ENCODE assay signal across 27 cellular contexts in genomic region chr5:134072471-134073220, GRCh38. TPM values are rescaled to one million over a fixed set of nuclear protein-coding genes. Genes with fewer than 3 reads are reported as not detected.
DNase-seq lines count a peak whose midpoint lies in the region; ATAC-seq lines count a peak whose summit lies in the region.
"Had no signal": no experiment of that assay in that cellular context is flagged by ENCODE, and none has a peak within 500 bp of the region (broad histone marks: within the 10 kb centered on the region; RNA-seq: fewer than 3 reads in every experiment).

No MANE protein-coding gene starts in this region.

- intact Hi-C loops in activated naive CD4-positive, alpha-beta T cell treated with anti-CD3 and anti-CD28 coated beads for 36 hours (cut with micrococcal nuclease) = no loop called here

- 88% methylated on average over 8 of the region's 8 CpGs for WGBS in GM23248 (ENCODE audit: low coverage in 1 of 2, low lambda C conversion rate in 2 of 2, missing lambda C conversion rate in 2 of 2), 2 experiments

- peaks cover 3% of the 10 kb centered on the region; the same call in 1 of the 2 replicates for H3F3A ChIP-seq in GM23248 (ENCODE audit: insufficient read depth)

- no peaks in the 10 kb centered on the region for H3K9me3 Mint-ChIP-seq in activated naive CD4-positive, alpha-beta T cell treated with anti-CD3 and anti-CD28 coated beads for 36 hours
- no peaks in the 10 kb centered on the region for H3K9me3 Mint-ChIP-seq in activated T-helper 17 cell treated with anti-CD3 and anti-CD28 coated beads, Interleukin-2, amount 50 U/mL, for 72 hours
- H3K9me3 Mint-ChIP-seq in naive thymus-derived CD8-positive, alpha-beta T cell = no peaks in the 10 kb centered on the region
- H3K9me3 Mint-ChIP-seq: activated T-helper 1 cell treated with anti-CD3 and anti-CD28 coated beads, Interleukin-12 subunit alpha, Interleukin-12 subunit beta, Interleukin-2, Interleukin-4 antibody, amounts not matched to agents 30 ng/mL and 10 ng/mL and 1 ng/mL, durations not matched to agents 14 hours and 24 hours and 36 hours; central memory CD8-positive, alpha-beta T cell; dendritic cell treated with granulocyte-macrophage colony-stimulating factor and Interleukin-4, amounts not matched to agents 40 ng/mL and 50 ng/mL, for 4 days; endodermal cell had no signal

- H3K4me1 ChIP-seq in GM23248 (ENCODE audit: insufficient read depth) = peaks cover 14% of the 10 kb centered on the region; the same call in 1 of the 2 replicates
- H3K4me1 ChIP-seq: HAP-1, prostate gland had no signal

- no peak for ATAC-seq in activated T-helper 17 cell treated with anti-CD3 and anti-CD28 coated beads, Interleukin-2, amount 50 U/mL, for 72 hours (replicated peaks)
- ATAC-seq in naive thymus-derived CD8-positive, alpha-beta T cell = no peak
- ATAC-seq in GM19328 (IDR thresholded peaks at IDR 0.05; ENCODE audit: unreplicated experiment) (no peak), HG03097 (IDR thresholded peaks at IDR 0.05; ENCODE audit: low FRiP score, unreplicated experiment) (no peak)
- ATAC-seq: activated CD8-positive, alpha-beta memory T cell treated with anti-CD3 and anti-CD28 coated beads, Interleukin-2, amount 10 ng/mL, durations not matched to agents 7 days and 5 days; left lung; sciatic nerve had no signal

- CTCF ChIA-PET in activated naive CD4-positive, alpha-beta T cell treated with anti-CD3 and anti-CD28 coated beads for 36 hours (lab: Charles Lee) = interaction anchor here (0.8 to 4.1 kb wide), 12 partner anchors 10 to 134 kb away, joined by 3 to 37 read pairs (median 4); no protein-coding TSS in a partner anchor

- no peak for DNase-seq in activated naive CD4-positive, alpha-beta T cell treated with anti-CD3 and anti-CD28 coated beads for 36 hours
- DNase-seq in activated naive CD4-positive, alpha-beta T cell treated with Interleukin-2 at 50 U/mL for 16 hours = no peak
- peak; percentile 40 for DNase-seq in GM23248
- no peak for DNase-seq in naive thymus-derived CD8-positive, alpha-beta T cell
- DNase-seq: activated CD4-positive, CD25-positive, alpha-beta regulatory T cell treated with anti-CD3 and anti-CD28 coated beads, Interleukin-2, amount 50 U/mL, for 72 hours; activated CD8-positive, alpha-beta memory T cell treated with anti-CD3 and anti-CD28 coated beads, Interleukin-2, amount 10 ng/mL, durations not matched to agents 7 days and 5 days; Caco-2; left lung; NCI-H1092; NCI-H1694; NCI-H446; NCI-H774; Peyer's patch; SHP77; stimulated activated CD4-positive, alpha-beta T cell treated with anti-CD3 and anti-CD28 coated beads, Interleukin-4, amount 100 ng/mL, for 1 hour; transverse colon had no signal

- no peaks in the 10 kb centered on the region for H3K27me3 Mint-ChIP-seq in activated naive CD4-positive, alpha-beta T cell treated with anti-CD3 and anti-CD28 coated beads for 36 hours (ENCODE audit: low read depth)
- peaks cover 3% of the 10 kb centered on the region for H3K27me3 Mint-ChIP-seq in activated T-helper 17 cell treated with anti-CD3 and anti-CD28 coated beads, Interleukin-2, amount 50 U/mL, for 72 hours
- H3K27me3 Mint-ChIP-seq in naive thymus-derived CD8-positive, alpha-beta T cell = peaks cover 0 to 5% (median 0%) of the 10 kb centered on the region in 5 donors

- no peaks in the 10 kb centered on the region for H3K9me2 ChIP-seq in GM23248 (ENCODE audit: insufficient read depth)

- peaks cover 3% of the 10 kb centered on the region for H3K36me3 Mint-ChIP-seq in activated naive CD4-positive, alpha-beta T cell treated with anti-CD3 and anti-CD28 coated beads for 36 hours (ENCODE audit: low read depth)
- H3K36me3 Mint-ChIP-seq in activated T-helper 17 cell treated with anti-CD3 and anti-CD28 coated beads, Interleukin-2, amount 50 U/mL, for 72 hours (ENCODE audit: low read depth) = no peaks in the 10 kb centered on the region
- no peaks in the 10 kb centered on the region for H3K36me3 Mint-ChIP-seq in naive thymus-derived CD8-positive, alpha-beta T cell
- H3K36me3 Mint-ChIP-seq: activated CD8-positive, alpha-beta memory T cell treated with anti-CD3 and anti-CD28 coated beads, Interleukin-2, amount 10 ng/mL, durations not matched to agents 7 days and 5 days had no signal

- no peaks in the 10 kb centered on the region for H3K79me2 ChIP-seq in GM23248 (ENCODE audit: insufficient read depth)

- H3K4me3 Mint-ChIP-seq in activated naive CD4-positive, alpha-beta T cell treated with anti-CD3 and anti-CD28 coated beads for 36 hours = no peak overlapping the region
- H3K4me3 Mint-ChIP-seq in activated T-helper 17 cell treated with anti-CD3 and anti-CD28 coated beads, Interleukin-2, amount 50 U/mL, for 72 hours = peak overlapping the region; percentile 54
- H3K4me3 Mint-ChIP-seq in naive thymus-derived CD8-positive, alpha-beta T cell = peak overlapping the region in 9 of 10 donors; percentile 2 to 85 (median 77)
- H3K4me3 Mint-ChIP-seq: activated CD8-positive, alpha-beta memory T cell treated with anti-CD3 and anti-CD28 coated beads, Interleukin-2, amount 10 ng/mL, durations not matched to agents 7 days and 5 days; activated T-helper 1 cell treated with anti-CD3 and anti-CD28 coated beads, Interleukin-12 subunit alpha, Interleukin-12 subunit beta, Interleukin-2, Interleukin-4 antibody, amounts not matched to agents 30 ng/mL and 10 ng/mL and 1 ng/mL, durations not matched to agents 14 hours and 24 hours and 36 hours; dendritic cell treated with granulocyte-macrophage colony-stimulating factor and Interleukin-4, amounts not matched to agents 40 ng/mL and 50 ng/mL, for 4 days; endodermal cell had no signal

- no peak overlapping the region for H3K27ac ChIP-seq in GM23248
- H3K27ac ChIP-seq: left lung, neutrophil, prostate gland, transverse colon had no signal

- no peak overlapping the region for H3K4me2 ChIP-seq in GM23248 (ENCODE audit: unreplicated experiment)

- no peaks in the 10 kb centered on the region for H3K27me3 ChIP-seq in GM23248 (replicated peaks; ENCODE audit: insufficient read depth)
- H3K27me3 ChIP-seq: Peyer's patch had no signal

- POLR2A ChIA-PET in naive thymus-derived CD8-positive, alpha-beta T cell (lab: Charles Lee) = interaction anchor here (0.7 to 2.0 kb wide), 6 partner anchors 12 to 32 kb away, joined by 3 to 8 read pairs (median 4); no protein-coding TSS in a partner anchor

- no peak overlapping the region for H2AFZ ChIP-seq in GM23248

- no peak overlapping the region for H3K4me3 ChIP-seq in GM23248
- H3K4me3 ChIP-seq: HAP-1, left lung, prostate gland, transverse colon had no signal

- no peaks in the 10 kb centered on the region for H3K9me3 ChIP-seq in GM23248 (ENCODE audit: low read depth)
- H3K9me3 ChIP-seq: Caco-2, HAP-1, left lung, neutrophil, Peyer's patch, prostate gland, transverse colon had no signal

- peak overlapping the region; percentile 97 for H3K27ac Mint-ChIP-seq in activated naive CD4-positive, alpha-beta T cell treated with anti-CD3 and anti-CD28 coated beads for 36 hours
- H3K27ac Mint-ChIP-seq in activated T-helper 17 cell treated with anti-CD3 and anti-CD28 coated beads, Interleukin-2, amount 50 U/mL, for 72 hours = peak overlapping the region; percentile 88
- peak overlapping the region in 8 of 10 donors; percentile 8 to 89 (median 56) for H3K27ac Mint-ChIP-seq in naive thymus-derived CD8-positive, alpha-beta T cell
- H3K27ac Mint-ChIP-seq: activated CD8-positive, alpha-beta memory T cell treated with anti-CD3 and anti-CD28 coated beads, Interleukin-2, amount 10 ng/mL, durations not matched to agents 7 days and 5 days; dendritic cell treated with granulocyte-macrophage colony-stimulating factor and Interleukin-4, amounts not matched to agents 40 ng/mL and 50 ng/mL, for 4 days; endodermal cell had no signal

- no peak overlapping the region for H3K9ac ChIP-seq in GM23248

- in situ Hi-C loops in GM23248 (cut with MboI) = no loop called here

- H3K36me3 ChIP-seq in GM23248 (ENCODE audit: low read depth) = no peaks in the 10 kb centered on the region
- H3K36me3 ChIP-seq: HAP-1, left lung, neutrophil, Peyer's patch, prostate gland, transverse colon had no signal

- peaks cover 74% of the 10 kb centered on the region for H3K4me1 Mint-ChIP-seq in activated naive CD4-positive, alpha-beta T cell treated with anti-CD3 and anti-CD28 coated beads for 36 hours (ENCODE audit: low read depth)
- peaks cover 37% of the 10 kb centered on the region for H3K4me1 Mint-ChIP-seq in activated T-helper 17 cell treated with anti-CD3 and anti-CD28 coated beads, Interleukin-2, amount 50 U/mL, for 72 hours
- peaks cover 42 to 86% (median 80%) of the 10 kb centered on the region in 4 donors for H3K4me1 Mint-ChIP-seq in naive thymus-derived CD8-positive, alpha-beta T cell

- H4K20me1 ChIP-seq in GM23248 (ENCODE audit: insufficient read depth) = no peaks in the 10 kb centered on the region

RNA-seq across cellular contexts. Expression of gene TCF7, which starts 41.8 kb away (rescaled TPM):
- total RNA-seq in activated naive CD4-positive, alpha-beta T cell treated with anti-CD3 and anti-CD28 coated beads for 36 hours = 10 to 100 TPM; 87.9 to 92.3 TPM
- 1.4 and 2.5 TPM in 2 replicates for total RNA-seq in GM23248 (2014; rRNA removed; shearing (Covaris generic))
- 2.4 and 2.7 TPM in 2 replicates for polyA plus RNA-seq in GM23248 (2016; fragmentation: Nextera tagmentation; extraction: Ambion mirVana)
- 10 to 100 TPM in 1 of 2 donors, 1 to 10 TPM in 1; 5.9 to 42.2 TPM for total RNA-seq in activated T-helper 17 cell treated with anti-CD3 and anti-CD28 coated beads, Interleukin-2, amount 50 U/mL, for 72 hours
- total RNA-seq in naive thymus-derived CD8-positive, alpha-beta T cell = 100 to 1,000 TPM; 910 to 911 TPM
- 100 to 1,000 TPM; 207 to 600 (median 328) TPM for polyA plus RNA-seq in naive thymus-derived CD8-positive, alpha-beta T cell

Comparison
In these comparisons a context has a peak if more than half of its experiments do, and no peak if none do; other contexts are left out.
1. RNA of gene TCF7, which starts 41.8 kb away (total RNA-seq): 910 to 911 TPM in naive thymus-derived CD8-positive, alpha-beta T cell; 87.9 to 92.3 TPM in activated naive CD4-positive, alpha-beta T cell treated with anti-CD3 and anti-CD28 coated beads for 36 hours, 5.9 to 42.2 TPM in activated T-helper 17 cell treated with anti-CD3 and anti-CD28 coated beads, Interleukin-2, amount 50 U/mL, for 72 hours and 1.4 to 2.5 TPM in GM23248; every median in the first group is over 4 times any median in the second.
2. Peak in every context shown above with its lines, with median percentiles within 50 percentile points of each other: H3K27ac Mint-ChIP-seq.